In genomic region chr12:5904441-5904840, GRCh38 we compare ENCODE assay signal across 23 cellular contexts. TPM values are rescaled to one million over a fixed set of nuclear protein-coding genes. Genes with fewer than 3 reads are reported as not detected.
"Had no signal": no experiment of that assay in that cellular context is flagged by ENCODE, and none has a peak within 500 bp of the region (broad histone marks: within the 10 kb centered on the region; RNA-seq: fewer than 3 reads in every experiment).

No MANE protein-coding gene starts in this region.

- H3K4me1 ChIP-seq: body of pancreas, psoas muscle, right atrium auricular region, spleen, upper lobe of left lung had no signal

- H3K9me3 Mint-ChIP-seq: activated B cell treated with CpG ODN at 0.5 μM for 24 hours; activated CD4-positive, alpha-beta memory T cell treated with anti-CD3 and anti-CD28 coated beads for 36 hours; activated naive CD4-positive, alpha-beta T cell treated with anti-CD3 and anti-CD28 coated beads, Interleukin-2, amount 50 U/mL, for 24 hours; dendritic cell treated with granulocyte-macrophage colony-stimulating factor and Interleukin-4, amounts not matched to agents 40 ng/mL and 50 ng/mL, for 4 days; naive thymus-derived CD4-positive, alpha-beta T cell; neural crest cell; T-cell had no signal

- H3K36me3 ChIP-seq: cardiac muscle cell, right atrium auricular region, spleen had no signal

- H3K4me3 ChIP-seq: body of pancreas, cardiac muscle cell, lung, psoas muscle, right atrium auricular region, spleen, upper lobe of left lung had no signal

- DNase-seq: activated B cell treated with CpG ODN at 0.5 μM for 24 hours; activated CD4-positive, alpha-beta memory T cell treated with anti-CD3 and anti-CD28 coated beads for 36 hours; activated CD4-positive, alpha-beta T cell treated with anti-CD3 and anti-CD28 coated beads for 48 hours; activated gamma-delta T cell treated with Interleukin-2 at 50 U/mL for 16 hours; activated T-cell treated with anti-CD3 and anti-CD28 coated beads, Interleukin-2, amount 50 U/mL, for 1 hour; anterior cingulate cortex; body of pancreas; effector CD8-positive, alpha-beta T cell; foreskin melanocyte; naive thymus-derived CD4-positive, alpha-beta T cell; psoas muscle; spleen; stimulated activated CD4-positive, alpha-beta T cell treated with anti-CD3 and anti-CD28 coated beads, Interleukin-4, amount 100 ng/mL, for 1 hour; stimulated activated naive CD4-positive, alpha-beta T cell; T-cell; upper lobe of left lung had no signal

- ATAC-seq: body of pancreas; left lobe of liver; naive thymus-derived CD4-positive, alpha-beta T cell; psoas muscle; T-cell had no signal

- H3K9me3 ChIP-seq: body of pancreas, psoas muscle, spleen, upper lobe of left lung had no signal

- H3K27ac ChIP-seq: body of pancreas, cardiac muscle cell, psoas muscle, right atrium auricular region, spleen, upper lobe of left lung had no signal

- H3K27ac Mint-ChIP-seq: activated B cell treated with CpG ODN at 0.5 μM for 24 hours; activated CD4-positive, alpha-beta memory T cell treated with anti-CD3 and anti-CD28 coated beads for 36 hours; activated naive CD4-positive, alpha-beta T cell treated with anti-CD3 and anti-CD28 coated beads, Interleukin-2, amount 50 U/mL, for 24 hours; dendritic cell treated with granulocyte-macrophage colony-stimulating factor and Interleukin-4, amounts not matched to agents 40 ng/mL and 50 ng/mL, for 4 days; naive thymus-derived CD4-positive, alpha-beta T cell; T-cell had no signal

- H3K4me3 Mint-ChIP-seq: activated B cell treated with CpG ODN at 0.5 μM for 24 hours; activated CD4-positive, alpha-beta memory T cell treated with anti-CD3 and anti-CD28 coated beads for 36 hours; activated naive CD4-positive, alpha-beta T cell treated with anti-CD3 and anti-CD28 coated beads, Interleukin-2, amount 50 U/mL, for 24 hours; dendritic cell treated with granulocyte-macrophage colony-stimulating factor and Interleukin-4, amounts not matched to agents 40 ng/mL and 50 ng/mL, for 4 days; naive thymus-derived CD4-positive, alpha-beta T cell; neural crest cell; T-cell had no signal

- H3K27me3 ChIP-seq: body of pancreas, right atrium auricular region, upper lobe of left lung had no signal

- H3K4me1 Mint-ChIP-seq: activated B cell treated with CpG ODN at 0.5 μM for 24 hours; activated naive CD4-positive, alpha-beta T cell treated with anti-CD3 and anti-CD28 coated beads, Interleukin-2, amount 50 U/mL, for 24 hours; naive thymus-derived CD4-positive, alpha-beta T cell; T-cell had no signal

RNA-seq across cellular contexts. Expression of gene ANO2, which starts 40.6 kb away (rescaled TPM):
- total RNA-seq: activated B cell treated with CpG ODN at 0.5 μM for 24 hours; activated CD4-positive, alpha-beta memory T cell treated with anti-CD3 and anti-CD28 coated beads for 36 hours; naive thymus-derived CD4-positive, alpha-beta T cell; T-cell had no signal
